Comparison of ENCODE assay signal across 24 cellular contexts in the genomic region with DNA sequence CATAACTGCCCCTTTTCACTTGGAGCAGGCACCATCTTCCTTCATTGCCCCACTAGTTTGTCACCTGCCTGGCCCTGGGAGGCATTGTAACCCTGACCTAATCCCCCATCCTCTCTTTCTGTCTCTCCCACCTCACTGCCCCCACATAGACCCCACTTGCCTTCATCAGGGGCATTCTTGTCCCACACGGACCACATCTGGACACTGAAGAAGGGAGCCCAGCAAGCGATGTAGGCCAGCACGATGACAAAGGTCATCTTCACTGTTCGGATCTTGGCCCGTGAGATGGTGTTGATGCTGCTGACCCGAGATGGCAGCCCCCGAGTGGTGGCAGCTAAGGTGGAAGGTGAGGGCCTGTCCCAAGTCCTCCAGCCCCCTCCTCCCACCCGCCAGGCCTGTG. TPM values are rescaled to one million over a fixed set of nuclear protein-coding genes. Genes with fewer than 3 reads are reported as not detected.
"Had no signal": no experiment of that assay in that cellular context is flagged by ENCODE, and none has a peak within 500 bp of the region (broad histone marks: within the 10 kb centered on the region; RNA-seq: fewer than 3 reads in every experiment).

No MANE protein-coding gene starts in this region.

- H3K36me3 ChIP-seq: esophagus squamous epithelium, gastrocnemius medialis, ovary, transverse colon, uterus had no signal

- H3K9me3 ChIP-seq: gastrocnemius medialis, ovary, transverse colon, uterus had no signal

- H3K4me3 Mint-ChIP-seq: activated CD4-positive, alpha-beta T cell treated with anti-CD3 and anti-CD28 coated beads, Interleukin-2, amount 10 ng/mL, durations not matched to agents 7 days and 5 days; activated CD8-positive, alpha-beta T cell treated with anti-CD3 and anti-CD28 coated beads for 36 hours; activated naive CD8-positive, alpha-beta T cell treated with anti-CD3 and anti-CD28 coated beads for 36 hours; activated T-cell treated with anti-CD3 and anti-CD28 coated beads, Interleukin-2, amount 50 U/mL, for 4 hours had no signal

- H3K27ac ChIP-seq: esophagus squamous epithelium, gastrocnemius medialis, ovary, psoas muscle, transverse colon, uterus had no signal

- H3K9me3 Mint-ChIP-seq: activated T-helper 2 cell treated with anti-CD3 and anti-CD28 coated beads, Interferon-gamma antibody, Interleukin-2, Interleukin-4, amounts not matched to agents 10 μg/mL and 5 μg/mL and 100 μg/mL, durations not matched to agents 14 hours and 24 hours and 36 hours had no signal

- H3K36me3 Mint-ChIP-seq: activated naive CD8-positive, alpha-beta T cell treated with anti-CD3 and anti-CD28 coated beads for 36 hours had no signal

- ATAC-seq: activated CD8-positive, alpha-beta T cell treated with anti-CD3 and anti-CD28 coated beads for 36 hours; activated T-cell treated with anti-CD3 and anti-CD28 coated beads, Interleukin-2, amount 50 U/mL, for 4 hours; gastrocnemius medialis; left ventricle myocardium superior had no signal

- H3K4me3 ChIP-seq: esophagus squamous epithelium, gastrocnemius medialis, ovary, psoas muscle, transverse colon, uterus had no signal

- H3K27ac Mint-ChIP-seq: activated CD4-positive, alpha-beta T cell treated with anti-CD3 and anti-CD28 coated beads, Interleukin-2, amount 10 ng/mL, durations not matched to agents 7 days and 5 days; activated CD8-positive, alpha-beta T cell treated with anti-CD3 and anti-CD28 coated beads for 36 hours; activated naive CD8-positive, alpha-beta T cell treated with anti-CD3 and anti-CD28 coated beads for 36 hours; activated T-helper 2 cell treated with anti-CD3 and anti-CD28 coated beads, Interferon-gamma antibody, Interleukin-2, Interleukin-4, amounts not matched to agents 10 μg/mL and 5 μg/mL and 100 μg/mL, durations not matched to agents 14 hours and 24 hours and 36 hours; endodermal cell had no signal

- H3K27me3 ChIP-seq: ovary, uterus had no signal

- DNase-seq: activated CD4-positive, alpha-beta T cell treated with anti-CD3 and anti-CD28 coated beads, Interleukin-2, amount 10 ng/mL, durations not matched to agents 7 days and 5 days; activated CD4-positive, CD25-positive, alpha-beta regulatory T cell treated with anti-CD3 and anti-CD28 coated beads, Interleukin-2, amount 50 U/mL, for 72 hours; activated CD8-positive, alpha-beta T cell treated with anti-CD3 and anti-CD28 coated beads for 36 hours; activated naive CD4-positive, alpha-beta T cell; activated naive CD8-positive, alpha-beta T cell treated with anti-CD3 and anti-CD28 coated beads for 36 hours; activated T-cell treated with anti-CD3 and anti-CD28 coated beads, Interleukin-2, amount 50 U/mL, for 4 hours; central memory CD4-positive, alpha-beta T cell; endodermal cell; esophagus squamous epithelium; gastrocnemius medialis; hippocampal formation; left ventricle myocardium superior; ovary; psoas muscle; stimulated activated CD4-positive, alpha-beta T cell treated with anti-CD3 and anti-CD28 coated beads, Interleukin-1b, Interleukin-23, amount 100 ng/mL, for 48 hours; transverse colon; uterus had no signal

RNA-seq across cellular contexts. Expression of a gene that starts 1.4 kb away (rescaled TPM):
- total RNA-seq: activated CD4-positive, alpha-beta T cell treated with anti-CD3 and anti-CD28 coated beads, Interleukin-2, amount 10 ng/mL, durations not matched to agents 7 days and 5 days; activated CD8-positive, alpha-beta T cell treated with anti-CD3 and anti-CD28 coated beads for 36 hours; activated naive CD8-positive, alpha-beta T cell treated with anti-CD3 and anti-CD28 coated beads for 36 hours; activated T-cell treated with anti-CD3 and anti-CD28 coated beads, Interleukin-2, amount 50 U/mL, for 4 hours; activated T-helper 2 cell treated with anti-CD3 and anti-CD28 coated beads, Interferon-gamma antibody, Interleukin-2, Interleukin-4, amounts not matched to agents 10 μg/mL and 5 μg/mL and 100 μg/mL, durations not matched to agents 14 hours and 24 hours and 36 hours; astrocyte; esophagus squamous epithelium; gastrocnemius medialis; left ventricle myocardium superior; mononuclear cell; myocyte; ovary; psoas muscle; right cardiac atrium; T-helper 2 cell treated with Interferon-gamma antibody and Interleukin-4, amounts not matched to agents 100 ng/mL and 5 ng/mL, for 36 hours; temporal lobe had no signal
